8 cellular contexts compared by ENCODE assay signal in genomic region chr2:88170472-88170892, GRCh38. TPM values are rescaled to one million over a fixed set of nuclear protein-coding genes. Genes with fewer than 3 reads are reported as not detected.
DNase-seq lines count a peak whose midpoint lies in the region; ATAC-seq and TF ChIP-seq lines count a peak whose summit lies in the region.

No MANE protein-coding gene starts in this region.

- peaks cover 0 to 10% (median 5%) of the 10 kb centered on the region in 9 donors for H3K4me1 ChIP-seq in heart right ventricle
- peaks cover 5% of the 10 kb centered on the region for H3K4me1 ChIP-seq in rectal smooth muscle tissue (ENCODE audit: control insufficient read depth, insufficient read depth, low read length)

- peaks cover 0 to 14% (median 0%) of the 10 kb centered on the region in 7 donors for H3K27me3 ChIP-seq in heart right ventricle
- H3K27me3 ChIP-seq in rectal smooth muscle tissue (ENCODE audit: control insufficient read depth, insufficient read depth, low read length): no peaks in the 10 kb centered on the region

- H3K36me3 ChIP-seq in heart right ventricle (peaks cover 0 to 4% (median 0%) of the 10 kb centered on the region in 9 donors), rectal smooth muscle tissue (ENCODE audit: control insufficient read depth, insufficient read depth, low read length) (no peaks in the 10 kb centered on the region)

- H3K27ac ChIP-seq in heart right ventricle (peak overlapping the region in 9 of 10 donors; percentile 62 to 88 (median 82)), rectal smooth muscle tissue (ENCODE audit: low read depth, low read length) (peak overlapping the region; percentile 85)

- no peak overlapping the region for H3K27ac Mint-ChIP-seq in activated CD8-positive, alpha-beta T cell treated with anti-CD3 and anti-CD28 coated beads, Interleukin-2, amount 10 ng/mL, durations not matched to agents 7 days and 5 days

- POLR2A ChIA-PET in activated CD8-positive, alpha-beta T cell treated with anti-CD3 and anti-CD28 coated beads, Interleukin-2, amount 10 ng/mL, durations not matched to agents 7 days and 5 days (lab: Charles Lee): no interaction called here

- H3K36me3 Mint-ChIP-seq in activated CD8-positive, alpha-beta T cell treated with anti-CD3 and anti-CD28 coated beads, Interleukin-2, amount 10 ng/mL, durations not matched to agents 7 days and 5 days (ENCODE audit: low read depth): no peaks in the 10 kb centered on the region

- H3K4me3 Mint-ChIP-seq in activated CD8-positive, alpha-beta T cell treated with anti-CD3 and anti-CD28 coated beads, Interleukin-2, amount 10 ng/mL, durations not matched to agents 7 days and 5 days: peak overlapping the region; percentile 30

- TF ChIP-seq CTCF in heart right ventricle (IDR thresholded peaks at IDR 0.05): no peak

- H3K9ac ChIP-seq in rectal smooth muscle tissue (ENCODE audit: low read length): peak overlapping the region; percentile 71

- no peak for ATAC-seq in activated CD8-positive, alpha-beta T cell treated with anti-CD3 and anti-CD28 coated beads, Interleukin-2, amount 10 ng/mL, durations not matched to agents 7 days and 5 days
- ATAC-seq in heart right ventricle (peak in 7 of 8 donors; percentile 31 to 68 (median 34)), HG02884 (IDR thresholded peaks at IDR 0.05; ENCODE audit: unreplicated experiment) (no peak)

- H3K4me3 ChIP-seq in heart right ventricle (peak overlapping the region; percentile 37 to 84 (median 64)), rectal smooth muscle tissue (ENCODE audit: low read length) (peak overlapping the region; percentile 79)

- peak; percentile 27 for DNase-seq in NCI-H1436 (lab: John Stamatoyannopoulos, UW)
- DNase-seq in NCI-H1436 treated with DMSO at 0.1 percent for 48 hours (lab: John Stamatoyannopoulos, UW): no peak
- no peak for DNase-seq in activated CD8-positive, alpha-beta T cell treated with anti-CD3 and anti-CD28 coated beads, Interleukin-2, amount 10 ng/mL, durations not matched to agents 7 days and 5 days
- DNase-seq in heart right ventricle: peak; percentile 15 to 27
- no peak for DNase-seq in dermis blood vessel endothelial cell
- DNase-seq in HK-2 (ENCODE audit: unreplicated experiment): no peak

- intact Hi-C loops in heart right ventricle (cut with DNase I): no loop called here

- peaks cover 0 to 10% (median 0%) of the 10 kb centered on the region in 11 donors for H3K9me3 ChIP-seq in heart right ventricle

- H3K4me1 Mint-ChIP-seq in activated CD8-positive, alpha-beta T cell treated with anti-CD3 and anti-CD28 coated beads, Interleukin-2, amount 10 ng/mL, durations not matched to agents 7 days and 5 days (ENCODE audit: low read depth): peaks cover 2% of the 10 kb centered on the region

- WGBS in heart right ventricle, 2 donors: 2 to 5% methylated on average over 37 of the region's 37 CpGs

- peaks cover 23% of the 10 kb centered on the region for H3K27me3 Mint-ChIP-seq in activated CD8-positive, alpha-beta T cell treated with anti-CD3 and anti-CD28 coated beads, Interleukin-2, amount 10 ng/mL, durations not matched to agents 7 days and 5 days (ENCODE audit: low read depth)

- CTCF ChIA-PET in activated CD8-positive, alpha-beta T cell treated with anti-CD3 and anti-CD28 coated beads, Interleukin-2, amount 10 ng/mL, durations not matched to agents 7 days and 5 days (lab: Charles Lee): no interaction called here

- H3K9me3 Mint-ChIP-seq in activated CD8-positive, alpha-beta T cell treated with anti-CD3 and anti-CD28 coated beads, Interleukin-2, amount 10 ng/mL, durations not matched to agents 7 days and 5 days (ENCODE audit: insufficient read depth): no peaks in the 10 kb centered on the region

RNA-seq across cellular contexts. Expression of gene THNSL2, which starts 0.3 kb away (rescaled TPM):
- not detected for total RNA-seq in activated CD8-positive, alpha-beta T cell treated with anti-CD3 and anti-CD28 coated beads, Interleukin-2, amount 10 ng/mL, durations not matched to agents 7 days and 5 days
- 10 to 100 TPM in 8 of 10 donors, 1 to 10 TPM in 2; 4.2 to 29.7 (median 16.8) TPM for total RNA-seq in heart right ventricle
- polyA plus RNA-seq in heart right ventricle: 10 to 100 TPM in 1 of 2 donors, 1 to 10 TPM in 1; 9.8 to 23.3 TPM
- under 0.01 and 0.14 TPM in 2 replicates for total RNA-seq in dermis blood vessel endothelial cell

RNA-seq across cellular contexts. Expression of gene FABP1, which starts 42.6 kb away (rescaled TPM):
- total RNA-seq in activated CD8-positive, alpha-beta T cell treated with anti-CD3 and anti-CD28 coated beads, Interleukin-2, amount 10 ng/mL, durations not matched to agents 7 days and 5 days: not detected
- not detected for total RNA-seq in heart right ventricle
- 1 to 10 TPM in 1 of 2 donors, under 1 TPM in 1; 0.14 to 1.1 TPM for polyA plus RNA-seq in heart right ventricle
- not detected in 2 replicates for total RNA-seq in dermis blood vessel endothelial cell

Comparison
In these comparisons a context has a peak if more than half of its experiments do, and no peak if none do; other contexts are left out.
1. DNase-seq: peak in NCI-H1436 (single experiment) and heart right ventricle (2 of 2); none in NCI-H1436 treated with DMSO at 0.1 percent for 48 hours (single experiment), activated CD8-positive, alpha-beta T cell treated with anti-CD3 and anti-CD28 coated beads, Interleukin-2, amount 10 ng/mL, durations not matched to agents 7 days and 5 days (single experiment), dermis blood vessel endothelial cell (single experiment) and HK-2 (single experiment).
2. ATAC-seq: peak in heart right ventricle (7 of 8); none in activated CD8-positive, alpha-beta T cell treated with anti-CD3 and anti-CD28 coated beads, Interleukin-2, amount 10 ng/mL, durations not matched to agents 7 days and 5 days (single experiment) and HG02884 (single experiment).